ENCODE assay signal across 29 cellular contexts in the genomic region with DNA sequence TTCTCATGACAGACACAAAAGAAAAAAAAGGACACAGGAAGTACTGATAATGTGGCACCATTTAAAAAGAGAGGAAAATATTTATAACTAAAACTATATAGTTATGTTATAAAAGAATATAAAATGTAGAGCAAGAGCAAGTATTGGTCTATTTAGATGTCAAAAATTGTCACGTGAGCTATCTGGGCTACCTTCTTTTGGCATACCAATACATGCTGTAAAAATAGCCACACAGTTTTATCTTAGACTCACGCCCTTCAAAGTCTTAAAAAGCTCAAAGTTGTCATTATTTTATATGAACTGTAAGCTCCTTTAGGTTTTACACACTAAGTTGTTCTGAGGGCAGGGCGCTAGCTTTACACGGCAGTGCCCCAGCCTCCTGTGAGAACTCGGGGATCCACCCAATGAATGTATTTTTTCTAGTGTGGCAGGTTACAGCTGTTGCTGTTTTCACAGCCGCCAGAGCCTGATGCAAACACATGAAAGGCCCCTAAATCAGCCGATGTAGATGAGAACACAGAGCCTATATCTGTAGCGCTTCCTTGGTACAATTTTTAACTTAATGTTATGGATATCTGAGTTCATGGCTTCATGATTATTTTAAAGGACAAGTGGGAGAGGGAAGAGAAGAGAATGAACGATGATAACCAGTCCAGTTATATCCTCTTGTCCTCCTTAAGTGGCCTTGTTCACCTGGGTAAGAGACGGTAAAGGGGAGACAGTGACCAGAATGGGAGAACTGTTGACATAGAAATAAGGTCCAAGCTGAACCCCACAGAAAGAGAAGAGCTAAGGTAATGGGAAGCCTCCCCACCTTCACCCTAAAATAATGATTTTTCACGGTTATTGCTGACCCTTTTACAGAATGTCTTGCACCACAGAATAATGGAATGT.
"Had no signal": no experiment of that assay in that cellular context is flagged by ENCODE, and none has a peak within 500 bp of the region (broad histone marks: within the 10 kb centered on the region; RNA-seq: fewer than 3 reads in every experiment).

No MANE protein-coding gene starts in this region.

- H3K9ac ChIP-seq: neural progenitor cell, parathyroid adenoma had no signal

- H3K4me2 ChIP-seq: neural progenitor cell, smooth muscle cell had no signal

- ATAC-seq: left colon; left ventricle myocardium superior; lower lobe of right lung; natural killer cell; sciatic nerve; stimulated activated naive CD8-positive, alpha-beta T cell treated with anti-CD3 and anti-CD28 coated beads, Interleukin-15, amount 100 ng/mL, for 72 hours; upper lobe of right lung had no signal

- H3K79me2 ChIP-seq: parathyroid adenoma had no signal

- FAIRE-seq: endothelial cell of umbilical vein had no signal

- H3K36me3 ChIP-seq: esophagus muscularis mucosa, lower lobe of right lung, neural progenitor cell, right atrium auricular region, suprapubic skin, transverse colon, upper lobe of right lung, vagina had no signal

- H3K27ac ChIP-seq: coronary artery, esophagus muscularis mucosa, lower lobe of right lung, neural progenitor cell, parathyroid adenoma, right atrium auricular region, suprapubic skin, transverse colon, upper lobe of right lung, vagina had no signal

- H3K27me3 ChIP-seq: esophagus muscularis mucosa, neural progenitor cell, right atrium auricular region, suprapubic skin, transverse colon, upper lobe of right lung, vagina had no signal

- H3K4me1 ChIP-seq: lower lobe of right lung, parathyroid adenoma, right atrium auricular region, transverse colon, upper lobe of right lung, vagina had no signal

- H3K4me3 ChIP-seq: coronary artery, esophagus muscularis mucosa, lower lobe of right lung, neural progenitor cell, right atrium auricular region, smooth muscle cell, suprapubic skin, transverse colon, upper lobe of right lung, vagina had no signal

- H3K9me3 ChIP-seq: esophagus muscularis mucosa, lower lobe of right lung, right atrium auricular region, suprapubic skin, transverse colon, upper lobe of right lung, vagina had no signal

- H2AFZ ChIP-seq: neural progenitor cell, parathyroid adenoma had no signal

- DNase-seq: dermis blood vessel endothelial cell; effector memory CD4-positive, alpha-beta T cell; foreskin melanocyte; hypothalamus; immature natural killer cell; islet precursor cell; kidney glomerular epithelial cell; left colon; left ventricle myocardium superior; lower lobe of right lung; natural killer cell; stimulated activated CD4-positive, alpha-beta T cell treated with anti-CD3 and anti-CD28 coated beads, Interleukin-12 subunit alpha, Interleukin-12 subunit beta, amount 100 ng/mL, for 4 hours; stimulated activated CD4-positive, alpha-beta T cell treated with anti-CD3 and anti-CD28 coated beads, Interleukin-1b, Interleukin-23, amount 100 ng/mL, for 48 hours; stimulated activated CD4-positive, alpha-beta T cell treated with anti-CD3 and anti-CD28 coated beads, Interleukin-4, amount 100 ng/mL, for 1 hour; stimulated activated CD8-positive, alpha-beta memory T cell treated with anti-CD3 and anti-CD28 coated beads, Interleukin-4, amount 100 ng/mL, for 48 hours; stimulated activated naive CD4-positive, alpha-beta T cell; stimulated activated naive CD8-positive, alpha-beta T cell treated with anti-CD3 and anti-CD28 coated beads, Interleukin-15, amount 100 ng/mL, for 72 hours; transverse colon; upper lobe of right lung had no signal
